In the genomic region with DNA sequence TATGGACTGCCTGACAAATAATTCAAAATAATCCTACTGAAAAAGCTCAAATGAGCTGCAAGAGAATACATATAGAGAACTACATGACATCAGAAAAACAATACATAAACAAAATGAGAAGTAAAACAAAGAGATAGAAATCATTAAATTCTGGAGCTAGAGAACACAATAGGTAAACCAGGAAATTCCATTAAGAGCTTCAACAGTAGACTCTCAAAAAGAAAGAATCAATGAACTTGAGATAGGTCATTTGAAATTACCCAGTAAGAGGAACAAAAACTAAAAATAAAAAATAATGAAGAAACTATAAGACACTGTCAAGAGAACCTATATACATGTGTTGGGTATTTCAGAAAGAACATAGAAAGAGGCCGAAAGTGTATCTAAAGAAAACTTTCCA, we compare ENCODE assay signal across 3 cellular contexts.
"Had no signal": no experiment of that assay in that cellular context is flagged by ENCODE, and none has a peak within 500 bp of the region (broad histone marks: within the 10 kb centered on the region; RNA-seq: fewer than 3 reads in every experiment).

No MANE protein-coding gene starts in this region.

- H3K4me3 ChIP-seq: GM12878 had no signal

- ATAC-seq: GM12878 had no signal

- DNase-seq: GDM1, GF-D8 had no signal
